13 cellular contexts compared by ENCODE assay signal in the genomic region with DNA sequence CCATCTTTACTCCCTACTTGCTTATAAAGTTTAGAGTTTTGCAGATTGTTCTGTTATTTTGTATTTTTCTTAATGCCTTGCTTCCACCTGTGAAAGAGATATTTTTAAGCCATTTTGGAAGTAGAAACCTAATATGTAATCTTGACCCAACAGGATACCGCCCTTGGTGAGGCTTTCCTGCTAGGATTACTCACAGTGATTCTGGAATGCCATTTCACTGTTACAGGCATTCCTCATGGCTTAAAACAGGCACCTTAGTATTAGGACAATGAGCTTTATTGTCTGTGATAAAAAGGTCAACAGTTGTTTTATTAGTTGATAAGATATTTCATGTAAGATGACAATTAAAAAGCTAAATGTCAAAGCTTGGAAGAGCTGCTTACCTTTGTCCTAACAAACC. TPM values are rescaled to one million over a fixed set of nuclear protein-coding genes. Genes with fewer than 3 reads are reported as not detected.
A peak's percentile ranks its signal among the peaks of the same experiment; 100 is the strongest.
DNase-seq lines count a peak whose midpoint lies in the region; ATAC-seq and TF ChIP-seq lines count a peak whose summit lies in the region.
"Had no signal": no experiment of that assay in that cellular context is flagged by ENCODE, and none has a peak within 500 bp of the region (broad histone marks: within the 10 kb centered on the region; RNA-seq: fewer than 3 reads in every experiment).

No MANE protein-coding gene starts in this region.

- BruUV-seq in mammary epithelial cell (replicated peaks; lab: Mats Ljungman, UMichigan): no TSS peak

- intact Hi-C loops in mammary epithelial cell (cut with micrococcal nuclease): no loop called here

- no peaks in the 10 kb centered on the region for H3K27me3 ChIP-seq in mammary epithelial cell (ENCODE audit: insufficient read depth, low read length)

- peak; percentile 39 for DNase-seq in AG20443 (ENCODE audit: low spot score)
- DNase-seq in LoVo (ENCODE audit: low spot score): peak; percentile 81
- peak; percentile 67 for DNase-seq in mammary epithelial cell
- DNase-seq in kidney glomerular epithelial cell (lab: John Stamatoyannopoulos, UW): peak; percentile 57
- DNase-seq in NCI-H2171 (lab: John Stamatoyannopoulos, UW): no peak
- DNase-seq in germinal center (ENCODE audit: low spot score): no peak
- no peak for DNase-seq in NOMO-1 treated with dmso at 0.1 percent for 144 hours (lab: John Stamatoyannopoulos, UW; ENCODE audit: unreplicated experiment)
- DNase-seq: activated CD4-positive, alpha-beta T cell treated with anti-CD3 and anti-CD28 coated beads, Interleukin-2, amount 10 ng/mL, durations not matched to agents 24 days and 14 days; NCI-H1105; NCI-H524 had no signal

- H3K4me2 ChIP-seq in mammary epithelial cell (ENCODE audit: insufficient read depth, low read depth, low read length): peak overlapping the region; percentile 68

- H3K79me2 ChIP-seq in mammary epithelial cell (ENCODE audit: insufficient read depth, low read length): peaks cover 52% of the 10 kb centered on the region

- H3K9me3 ChIP-seq in mammary epithelial cell (replicated peaks; ENCODE audit: insufficient read depth, low read length): no peaks in the 10 kb centered on the region

- no peak overlapping the region for H2AFZ ChIP-seq in mammary epithelial cell (ENCODE audit: low read depth, low read length)

- dilution Hi-C loops in mammary epithelial cell (cut with HindIII; ENCODE audit: low sequenced_read_pairs): no loop called here

- peaks cover 40% of the 10 kb centered on the region for H3K36me3 ChIP-seq in mammary epithelial cell (ENCODE audit: insufficient read depth, low read length)

- H3K4me3 ChIP-seq in mammary epithelial cell (replicated peaks in 1 of 3; ENCODE audit: insufficient read depth in 1 of 3, low read depth in 2 of 3, low read length in 3 of 3): no peak overlapping the region

- CTCF ChIA-PET in mammary epithelial cell (lab: Charles Lee; ENCODE audit: low non-redundant PET): no interaction called here

- in situ Hi-C loops in mammary epithelial cell (cut with MboI; ENCODE audit: low sequenced_read_pairs in 2 of 2): no loop called here

- TF ChIP-seq CTCF in mammary epithelial cell (conservative IDR thresholded peaks at IDR 0.05 in 1 of 2, IDR thresholded peaks at IDR 0.05 in 1 of 2; ENCODE audit: extremely low read depth in 1 of 2, insufficient read depth in 1 of 2, low read depth in 1 of 2, low read length in 2 of 2): no peak

- H3K4me1 ChIP-seq in mammary epithelial cell (ENCODE audit: insufficient read depth, low read length): peaks cover 30% of the 10 kb centered on the region

- ATAC-seq in GM19397 (IDR thresholded peaks at IDR 0.05; ENCODE audit: unreplicated experiment): no peak
- ATAC-seq: activated T-helper 17 cell treated with anti-CD3 and anti-CD28 coated beads, Interleukin-2, amount 50 U/mL, for 72 hours had no signal

- H3K9ac ChIP-seq in mammary epithelial cell (ENCODE audit: insufficient read depth, low read length): no peak overlapping the region

- no peaks in the 10 kb centered on the region for H4K20me1 ChIP-seq in mammary epithelial cell (ENCODE audit: insufficient read depth, low read length)

- WGBS in mammary epithelial cell (ENCODE audit: low coverage, missing lambda C conversion rate): 10% methylated on average over 1 of the region's 1 CpG

- H3K27ac ChIP-seq in mammary epithelial cell (ENCODE audit: insufficient read depth, low read depth, low read length): peak overlapping the region; percentile 71

RNA-seq across cellular contexts. Expression of a gene that starts 58.2 kb away (rescaled TPM):
- total RNA-seq in mammary epithelial cell: 100 to 1,000 TPM in 1 of 2 donors, 10 to 100 TPM in 1; 95.5 to 153 TPM
- 21.1 TPM for polyA plus RNA-seq in mammary epithelial cell
- polyA minus RNA-seq in mammary epithelial cell: 55.5 TPM
- total RNA-seq: G401 had no signal

Comparison
In these comparisons a context has a peak if more than half of its experiments do, and no peak if none do; other contexts are left out.
1. DNase-seq: peak in AG20443 (single experiment), LoVo (single experiment), mammary epithelial cell (single experiment) and kidney glomerular epithelial cell (single experiment); none in NCI-H2171 (single experiment), germinal center (single experiment) and NOMO-1 treated with dmso at 0.1 percent for 144 hours (single experiment).